9 cellular contexts compared by ENCODE assay signal in genomic region chr1:46549697-46550681, GRCh38. TPM values are rescaled to one million over a fixed set of nuclear protein-coding genes. Genes with fewer than 3 reads are reported as not detected.
DNase-seq lines count a peak whose midpoint lies in the region; FAIRE-seq and TF ChIP-seq lines count a peak whose summit lies in the region.
"Had no signal": no experiment of that assay in that cellular context is flagged by ENCODE, and none has a peak within 500 bp of the region (broad histone marks: within the 10 kb centered on the region; RNA-seq: fewer than 3 reads in every experiment).

No MANE protein-coding gene starts in this region.

- in situ Hi-C loops in G401 (cut with HindIII; ENCODE audit: low sequenced_read_pairs) = no loop called here

- H3K27me3 ChIP-seq in bronchial epithelial cell (ENCODE audit: control insufficient read depth, insufficient read depth, low read length) = peaks cover 9% of the 10 kb centered on the region

- H3K36me3 Mint-ChIP-seq in activated CD4-positive, alpha-beta T cell treated with anti-CD3 and anti-CD28 coated beads, Interleukin-2, amount 10 ng/mL, durations not matched to agents 24 days and 14 days (ENCODE audit: low read depth) = no peaks in the 10 kb centered on the region
- no peaks in the 10 kb centered on the region for H3K36me3 Mint-ChIP-seq in neural crest cell (ENCODE audit: low read depth)
- H3K36me3 Mint-ChIP-seq in CD14-positive monocyte = peaks cover 0 to 1% of the 10 kb centered on the region in 2 donors

- H3K4me3 Mint-ChIP-seq in activated CD4-positive, alpha-beta T cell treated with anti-CD3 and anti-CD28 coated beads, Interleukin-2, amount 10 ng/mL, durations not matched to agents 24 days and 14 days = no peak overlapping the region
- H3K4me3 Mint-ChIP-seq in neural crest cell (no peak overlapping the region), CD14-positive monocyte (no peak overlapping the region)

- no peaks in the 10 kb centered on the region for H3K9me3 Mint-ChIP-seq in activated CD4-positive, alpha-beta T cell treated with anti-CD3 and anti-CD28 coated beads, Interleukin-2, amount 10 ng/mL, durations not matched to agents 24 days and 14 days
- H3K9me3 Mint-ChIP-seq in neural crest cell (no peaks in the 10 kb centered on the region), CD14-positive monocyte (peaks cover 0 to 2% (median 0%) of the 10 kb centered on the region in 7 donors)

- H3K27me3 Mint-ChIP-seq in activated CD4-positive, alpha-beta T cell treated with anti-CD3 and anti-CD28 coated beads, Interleukin-2, amount 10 ng/mL, durations not matched to agents 24 days and 14 days = peaks cover 25% of the 10 kb centered on the region
- peaks cover 34% of the 10 kb centered on the region for H3K27me3 Mint-ChIP-seq in neural crest cell (ENCODE audit: low read depth)
- peaks cover 24 to 25% (median 24%) of the 10 kb centered on the region in 3 donors for H3K27me3 Mint-ChIP-seq in CD14-positive monocyte (ENCODE audit: low read depth in 3 of 3)

- DNase-seq in activated CD4-positive, alpha-beta T cell treated with anti-CD3 and anti-CD28 coated beads, Interleukin-2, amount 10 ng/mL, durations not matched to agents 24 days and 14 days = peak; percentile 82
- DNase-seq in activated CD4-positive, alpha-beta T cell treated with anti-CD3 and anti-CD28 coated beads, Interleukin-2, amount 50 U/mL, for 48 hours = no peak
- DNase-seq in RCC 7860 (ENCODE audit: low spot score) = peak; percentile 45
- DNase-seq in bronchial epithelial cell (ENCODE audit: low read depth) = peak; percentile 25
- peak; percentile 28 for DNase-seq in neural crest cell (ENCODE audit: low read depth, low spot score)
- no peak for DNase-seq in G401 (ENCODE audit: low spot score)
- DNase-seq in DMS114 treated with DMSO at 0.1 percent for 48 hours (lab: John Stamatoyannopoulos, UW; ENCODE audit: unreplicated experiment) = no peak
- no peak for DNase-seq in CD14-positive monocyte (ENCODE audit: low spot score)

- TF ChIP-seq CTCF in bronchial epithelial cell (IDR thresholded peaks at IDR 0.05; ENCODE audit: insufficient read depth, low read length, severe bottlenecking) (no peak), neural crest cell (conservative IDR thresholded peaks at IDR 0.05) (no peak), CD14-positive monocyte (IDR thresholded peaks at IDR 0.05) (no peak)

- intact Hi-C loops in activated CD4-positive, alpha-beta T cell treated with anti-CD3 and anti-CD28 coated beads, Interleukin-2, amount 10 ng/mL, durations not matched to agents 24 days and 14 days (cut with micrococcal nuclease) = no loop called here
- intact Hi-C loops in CD14-positive monocyte (cut with micrococcal nuclease) = no loop called here

- peaks cover 15% of the 10 kb centered on the region for H3K4me1 Mint-ChIP-seq in activated CD4-positive, alpha-beta T cell treated with anti-CD3 and anti-CD28 coated beads, Interleukin-2, amount 10 ng/mL, durations not matched to agents 24 days and 14 days
- H3K4me1 Mint-ChIP-seq in neural crest cell = peaks cover 14% of the 10 kb centered on the region
- peaks cover 13% of the 10 kb centered on the region for H3K4me1 Mint-ChIP-seq in CD14-positive monocyte

- no peaks in the 10 kb centered on the region for H3K36me3 ChIP-seq in bronchial epithelial cell (ENCODE audit: control insufficient read depth, insufficient read depth, low read length)

- H3K4me3 ChIP-seq in bronchial epithelial cell (ENCODE audit: low read depth, low read length) = no peak overlapping the region

- peak overlapping the region; percentile 11 for H3K27ac Mint-ChIP-seq in activated CD4-positive, alpha-beta T cell treated with anti-CD3 and anti-CD28 coated beads, Interleukin-2, amount 10 ng/mL, durations not matched to agents 24 days and 14 days
- H3K27ac Mint-ChIP-seq in neural crest cell (ENCODE audit: unreplicated experiment) = peak overlapping the region; percentile 98
- H3K27ac Mint-ChIP-seq in CD14-positive monocyte = peak overlapping the region in 3 of 7 donors; percentile 48 to 70 (median 60)

- FAIRE-seq in RCC 7860 (lab: Jason Lieb, UNC) (no peak), bronchial epithelial cell (lab: Jason Lieb, UNC) (no peak)

RNA-seq across cellular contexts. Expression of gene KNCN, which starts 1.5 kb away (rescaled TPM):
- total RNA-seq in activated CD4-positive, alpha-beta T cell treated with anti-CD3 and anti-CD28 coated beads, Interleukin-2, amount 10 ng/mL, durations not matched to agents 24 days and 14 days = not detected in 2 replicates
- total RNA-seq in bronchial epithelial cell (not detected in 2 replicates), neural crest cell (not detected in 2 replicates)
- not detected in 2 replicates for total RNA-seq in G401 (2014; rRNA removed; shearing (Covaris generic))
- not detected for polyA plus RNA-seq in CD14-positive monocyte
- total RNA-seq: SK-MEL-5 had no signal

RNA-seq across cellular contexts. Expression of gene MKNK1, which starts 54.1 kb away (rescaled TPM):
- 41.8 and 42.5 TPM in 2 replicates for total RNA-seq in activated CD4-positive, alpha-beta T cell treated with anti-CD3 and anti-CD28 coated beads, Interleukin-2, amount 10 ng/mL, durations not matched to agents 24 days and 14 days
- total RNA-seq in bronchial epithelial cell (16.8 and 21.8 TPM in 2 replicates), neural crest cell (28.0 and 30.9 TPM in 2 replicates)
- 21.4 and 34.5 TPM in 2 replicates for total RNA-seq in G401 (2014; rRNA removed; shearing (Covaris generic))
- 10 to 100 TPM; 38.2 to 38.6 TPM for polyA plus RNA-seq in CD14-positive monocyte

Comparison
In these comparisons a context has a peak if more than half of its experiments do, and no peak if none do; other contexts are left out.
1. DNase-seq: peak in activated CD4-positive, alpha-beta T cell treated with anti-CD3 and anti-CD28 coated beads, Interleukin-2, amount 10 ng/mL, durations not matched to agents 24 days and 14 days (single experiment), RCC 7860 (single experiment), bronchial epithelial cell (single experiment) and neural crest cell (single experiment); none in activated CD4-positive, alpha-beta T cell treated with anti-CD3 and anti-CD28 coated beads, Interleukin-2, amount 50 U/mL, for 48 hours (0 of 2), G401 (single experiment), DMS114 treated with DMSO at 0.1 percent for 48 hours (single experiment) and CD14-positive monocyte (single experiment).